16 cellular contexts compared by ENCODE assay signal in genomic region chr19:30686911-30687566, GRCh38.
"Had no signal": no experiment of that assay in that cellular context is flagged by ENCODE, and none has a peak within 500 bp of the region (broad histone marks: within the 10 kb centered on the region; RNA-seq: fewer than 3 reads in every experiment).

No MANE protein-coding gene starts in this region.

- ATAC-seq: activated T-helper 17 cell treated with anti-CD3 and anti-CD28 coated beads, Interleukin-2, amount 50 U/mL, for 72 hours; effector memory CD8-positive, alpha-beta T cell; esophagus mucosa; mucosa of descending colon; naive thymus-derived CD8-positive, alpha-beta T cell; stimulated activated memory B cell treated with anti-CD40 and anti-IgM and Interleukin-4, amounts not matched to agents 10 μg/mL and 1 μg/mL and 100 μg/mL, for 72 hours had no signal

- DNase-seq: activated CD4-positive, alpha-beta T cell treated with anti-CD3 and anti-CD28 coated beads, Interleukin-2, amount 50 U/mL, for 1 hour; activated naive CD4-positive, alpha-beta T cell treated with anti-CD3 and anti-CD28 coated beads, Interleukin-2, amount 50 U/mL, for 16 hours; activated T-cell treated with anti-CD3 and anti-CD28 coated beads for 4 hours; effector memory CD8-positive, alpha-beta T cell; heart right ventricle; kidney glomerular epithelial cell; mucosa of descending colon; naive thymus-derived CD8-positive, alpha-beta T cell; occipital lobe; spleen; stimulated activated CD4-positive, alpha-beta T cell treated with anti-CD3 and anti-CD28 coated beads, Interleukin-1b, Interleukin-23, amount 100 ng/mL, for 48 hours; T-helper 2 cell; trophoblast cell had no signal
